10 cellular contexts compared by ENCODE assay signal in the genomic region with DNA sequence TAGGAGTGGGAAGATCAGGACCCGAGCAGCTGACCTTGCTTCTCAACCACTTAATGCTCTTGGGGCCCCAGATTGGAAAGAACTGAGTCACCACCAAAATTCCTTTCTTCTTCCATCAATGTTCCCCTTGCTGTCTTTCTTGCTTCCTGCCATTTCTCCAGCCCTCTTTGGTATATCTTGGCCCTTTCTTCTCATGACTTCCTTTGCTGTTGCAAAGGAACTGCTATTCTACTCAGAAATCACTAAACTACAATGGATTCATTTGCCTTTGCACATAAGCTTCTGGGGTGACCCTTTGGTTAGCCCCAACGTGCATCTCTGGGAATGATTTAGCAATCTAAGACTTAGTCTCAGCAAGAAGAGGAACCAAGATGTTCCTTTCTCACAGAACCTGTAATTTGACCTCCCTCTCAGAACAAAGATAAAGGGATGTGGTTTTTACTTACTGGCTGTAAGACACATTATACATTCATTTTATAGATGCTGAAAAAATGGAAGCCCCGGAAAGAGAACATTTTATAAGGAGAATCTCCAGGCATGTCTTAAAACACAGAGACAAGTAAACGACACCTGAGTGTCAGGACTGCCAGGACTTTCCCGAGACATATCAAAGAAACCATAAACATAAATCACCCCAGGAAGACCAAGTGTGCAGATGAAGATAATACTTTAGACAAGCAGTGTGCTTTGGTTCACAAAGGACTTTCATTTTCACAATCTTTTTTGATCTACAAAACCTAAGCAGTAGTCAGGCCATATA.
A peak's percentile ranks its signal among the peaks of the same experiment; 100 is the strongest.
DNase-seq lines count a peak whose midpoint lies in the region; ATAC-seq, FAIRE-seq and TF ChIP-seq lines count a peak whose summit lies in the region.
"Had no signal": no experiment of that assay in that cellular context is flagged by ENCODE, and none has a peak within 500 bp of the region (broad histone marks: within the 10 kb centered on the region; RNA-seq: fewer than 3 reads in every experiment).

No MANE protein-coding gene starts in this region.

- no peaks in the 10 kb centered on the region for H3K36me3 Mint-ChIP-seq in T-helper 17 cell (ENCODE audit: low read depth)
- H3K36me3 Mint-ChIP-seq in naive thymus-derived CD4-positive, alpha-beta T cell = peaks cover 0 to 19% (median 0%) of the 10 kb centered on the region in 5 donors

- no peak for TF ChIP-seq CTCF in kidney (IDR thresholded peaks at IDR 0.05; ENCODE audit: borderline replicate concordance, extremely low read depth, insufficient read depth)

- CTCF ChIA-PET in naive thymus-derived CD4-positive, alpha-beta T cell (lab: Charles Lee) = interaction anchor here (0.6 to 1.0 kb wide), 2 partner anchors 17 to 60 kb away, joined by 3 read pairs; no protein-coding TSS in a partner anchor

- peak overlapping the region; percentile 68 for H3K4me3 Mint-ChIP-seq in T-helper 17 cell
- peak overlapping the region; percentile 46 to 87 (median 72) for H3K4me3 Mint-ChIP-seq in naive thymus-derived CD4-positive, alpha-beta T cell

- POLR2A ChIA-PET in naive thymus-derived CD4-positive, alpha-beta T cell (lab: Charles Lee) = interaction anchor here (0.7 to 1.6 kb wide), 2 partner anchors 22 to 99 kb away, joined by 3 to 5 read pairs; a partner anchor contains a TSS

- peaks cover 0 to 8% (median 0%) of the 10 kb centered on the region in 11 donors for H3K9me3 Mint-ChIP-seq in naive thymus-derived CD4-positive, alpha-beta T cell

- no peak overlapping the region for H3K4me3 ChIP-seq in naive thymus-derived CD4-positive, alpha-beta T cell (ENCODE audit: low read length)
- no peak overlapping the region for H3K4me3 ChIP-seq in kidney (ENCODE audit: low read length in 2 of 2)
- H3K4me3 ChIP-seq: lung, SJSA1 had no signal

- H3K4me1 ChIP-seq in naive thymus-derived CD4-positive, alpha-beta T cell (ENCODE audit: control insufficient read depth in 2 of 2, insufficient read depth in 2 of 2, low read length in 2 of 2) = peaks cover 10 to 15% of the 10 kb centered on the region in 2 donors
- no peaks in the 10 kb centered on the region for H3K4me1 ChIP-seq in kidney (ENCODE audit: control insufficient read depth in 1 of 2, insufficient read depth in 1 of 2, low read depth in 1 of 2, low read length in 2 of 2)

- peak overlapping the region; percentile 62 for H3K27ac ChIP-seq in naive thymus-derived CD4-positive, alpha-beta T cell (ENCODE audit: low read depth, low read length)
- H3K27ac ChIP-seq in kidney (ENCODE audit: low read depth in 2 of 2, low read length in 2 of 2) (no peak overlapping the region), substantia nigra (ENCODE audit: low read depth, low read length, poor library complexity, severe bottlenecking) (no peak overlapping the region)
- H3K27ac ChIP-seq: SJSA1 had no signal

- no peak for FAIRE-seq in kidney (lab: Jason Lieb, UNC)

- no peak overlapping the region for H3K9ac ChIP-seq in kidney (ENCODE audit: low read length in 2 of 2)

- H3K9me3 ChIP-seq in T-helper 17 cell (ENCODE audit: control insufficient read depth, low read length, poor library complexity, severe bottlenecking) = no peaks in the 10 kb centered on the region
- H3K9me3 ChIP-seq in naive thymus-derived CD4-positive, alpha-beta T cell (ENCODE audit: control insufficient read depth in 2 of 3, low read length in 3 of 3) = no peaks in the 10 kb centered on the region
- H3K9me3 ChIP-seq in kidney (ENCODE audit: control insufficient read depth in 1 of 2, low read length in 2 of 2) = no peaks in the 10 kb centered on the region
- H3K9me3 ChIP-seq: SJSA1 had no signal

- H3K27ac Mint-ChIP-seq in T-helper 17 cell = peak overlapping the region; percentile 94
- H3K27ac Mint-ChIP-seq in naive thymus-derived CD4-positive, alpha-beta T cell = peak overlapping the region; percentile 83 to 97 (median 93)

- H3K27me3 ChIP-seq in naive thymus-derived CD4-positive, alpha-beta T cell (ENCODE audit: control insufficient read depth in 2 of 2, insufficient read depth in 2 of 2, low read length in 2 of 2) = no peaks in the 10 kb centered on the region
- H3K27me3 ChIP-seq: SJSA1 had no signal

- no peaks in the 10 kb centered on the region for H3K36me3 ChIP-seq in naive thymus-derived CD4-positive, alpha-beta T cell (ENCODE audit: control insufficient read depth in 2 of 3, insufficient read depth in 3 of 3, low read length in 3 of 3)
- no peaks in the 10 kb centered on the region for H3K36me3 ChIP-seq in kidney (ENCODE audit: control insufficient read depth in 1 of 2, insufficient read depth in 2 of 2, low read length in 2 of 2)
- H3K36me3 ChIP-seq: SJSA1 had no signal

- H3K27me3 Mint-ChIP-seq in T-helper 17 cell = no peaks in the 10 kb centered on the region
- no peaks in the 10 kb centered on the region for H3K27me3 Mint-ChIP-seq in naive thymus-derived CD4-positive, alpha-beta T cell

- DNase-seq in T-helper 17 cell (no peak), hepatic stellate cell (ENCODE audit: low spot score) (no peak), inferior parietal cortex (ENCODE audit: extremely low spot score) (no peak), kidney (no peak), substantia nigra (lab: John Stamatoyannopoulos, UW) (no peak)
- DNase-seq in naive thymus-derived CD4-positive, alpha-beta T cell = peak in 6 of 9 donors; percentile 25 to 49 (median 38)

- ATAC-seq in GM19043 (IDR thresholded peaks at IDR 0.05; ENCODE audit: low read depth, unreplicated experiment) = peak; percentile 89
- peak; percentile 77 for ATAC-seq in HG03025 (IDR thresholded peaks at IDR 0.05; ENCODE audit: low FRiP score, unreplicated experiment)
- peak; percentile 76 for ATAC-seq in T-helper 17 cell
- ATAC-seq in naive thymus-derived CD4-positive, alpha-beta T cell = peak; percentile 81

- intact Hi-C loops in naive thymus-derived CD4-positive, alpha-beta T cell (cut with micrococcal nuclease) = loop anchor here (1.0 to 2.0 kb wide), 6 partner anchors 19 to 99 kb away; a partner anchor contains a TSS
- intact Hi-C loops in kidney (cut with DNase I) = no loop called here

- peaks cover 13% of the 10 kb centered on the region for H3K4me1 Mint-ChIP-seq in T-helper 17 cell
- peaks cover 10 to 28% (median 23%) of the 10 kb centered on the region in 7 donors for H3K4me1 Mint-ChIP-seq in naive thymus-derived CD4-positive, alpha-beta T cell

Comparison
In these comparisons a context has a peak if more than half of its experiments do, and no peak if none do; other contexts are left out.
1. DNase-seq: peak in naive thymus-derived CD4-positive, alpha-beta T cell (6 of 9); none in T-helper 17 cell (0 of 3), hepatic stellate cell (single experiment), inferior parietal cortex (single experiment), kidney (single experiment) and substantia nigra (0 of 49).
2. Peak in every context shown above with its lines, with median percentiles within 50 percentile points of each other: ATAC-seq.